ENCODE assay signal across 11 cellular contexts in genomic region chr3:16842710-16843270, GRCh38. TPM values are rescaled to one million over a fixed set of nuclear protein-coding genes. Genes with fewer than 3 reads are reported as not detected.
DNase-seq lines count a peak whose midpoint lies in the region; ATAC-seq and TF ChIP-seq lines count a peak whose summit lies in the region.
"Had no signal": no experiment of that assay in that cellular context is flagged by ENCODE, and none has a peak within 500 bp of the region (broad histone marks: within the 10 kb centered on the region; RNA-seq: fewer than 3 reads in every experiment).

No MANE protein-coding gene starts in this region.

- no peaks in the 10 kb centered on the region for H3K36me3 Mint-ChIP-seq in activated T-cell treated with anti-CD3 and anti-CD28 coated beads, Interleukin-2, amount 50 U/mL, for 4 hours (ENCODE audit: insufficient read depth)

- H3K36me3 ChIP-seq in mucosa of rectum (ENCODE audit: control insufficient read depth in 2 of 2, insufficient read depth in 2 of 2, low read length in 2 of 2) = no peaks in the 10 kb centered on the region
- H3K36me3 ChIP-seq: breast epithelium had no signal

- ATAC-seq in activated T-cell treated with anti-CD3 and anti-CD28 coated beads, Interleukin-2, amount 50 U/mL, for 4 hours = peak; percentile 24 to 34
- ATAC-seq in GM18505 (IDR thresholded peaks at IDR 0.05; ENCODE audit: unreplicated experiment) (no peak), HG02759 (IDR thresholded peaks at IDR 0.05; ENCODE audit: unreplicated experiment) (no peak)

- H3K27me3 ChIP-seq in mucosa of rectum (ENCODE audit: control insufficient read depth in 2 of 2, insufficient read depth in 2 of 2, low read length in 2 of 2) = no peaks in the 10 kb centered on the region
- H3K27me3 ChIP-seq: breast epithelium had no signal

- peak overlapping the region; percentile 3 to 42 for H3K4me3 ChIP-seq in mucosa of rectum (ENCODE audit: low read length in 2 of 2)
- H3K4me3 ChIP-seq: breast epithelium had no signal

- peaks cover 85% of the 10 kb centered on the region for H3K4me1 Mint-ChIP-seq in activated T-cell treated with anti-CD3 and anti-CD28 coated beads, Interleukin-2, amount 50 U/mL, for 4 hours (ENCODE audit: low read depth)

- peaks cover 23 to 33% of the 10 kb centered on the region in 2 donors for H3K4me1 ChIP-seq in mucosa of rectum (ENCODE audit: control insufficient read depth in 2 of 2, insufficient read depth in 2 of 2, low read length in 2 of 2)
- H3K4me1 ChIP-seq: breast epithelium had no signal

- no peaks in the 10 kb centered on the region for H3K9me3 Mint-ChIP-seq in activated T-cell treated with anti-CD3 and anti-CD28 coated beads, Interleukin-2, amount 50 U/mL, for 4 hours

- H3K27ac ChIP-seq in mucosa of rectum (ENCODE audit: low read depth in 2 of 2, low read length in 2 of 2) = peak overlapping the region; percentile 75 to 76
- H3K27ac ChIP-seq: breast epithelium had no signal

- H3K27me3 Mint-ChIP-seq in activated T-cell treated with anti-CD3 and anti-CD28 coated beads, Interleukin-2, amount 50 U/mL, for 4 hours (ENCODE audit: low read depth) = no peaks in the 10 kb centered on the region

- H3K9me3 ChIP-seq in mucosa of rectum (ENCODE audit: control insufficient read depth in 2 of 2, low read length in 2 of 2) = no peaks in the 10 kb centered on the region
- H3K9me3 ChIP-seq: breast epithelium had no signal

- peak overlapping the region; percentile 1 to 28 for H3K9ac ChIP-seq in mucosa of rectum (ENCODE audit: low read depth in 1 of 2, low read length in 2 of 2)

- no peak for TF ChIP-seq POLR2A in GM18505 (IDR thresholded peaks at IDR 0.05; ENCODE audit: borderline replicate concordance, extremely low read depth, insufficient read depth, insufficient read length)

- DNase-seq in DMS153 (lab: John Stamatoyannopoulos, UW) = peak; percentile 75
- DNase-seq in NCI-H1105 treated with DMSO at 0.1 percent for 48 hours (lab: John Stamatoyannopoulos, UW) = peak; percentile 65
- no peak for DNase-seq in activated T-cell treated with anti-CD3 and anti-CD28 coated beads, Interleukin-2, amount 50 U/mL, for 4 hours
- DNase-seq in SKM-1 (lab: John Stamatoyannopoulos, UW; ENCODE audit: unreplicated experiment) = no peak
- no peak for DNase-seq in anterior cingulate cortex (lab: John Stamatoyannopoulos, UW)
- DNase-seq: HCEC 1CT had no signal

- peak overlapping the region; percentile 77 for H3K4me3 Mint-ChIP-seq in activated T-cell treated with anti-CD3 and anti-CD28 coated beads, Interleukin-2, amount 50 U/mL, for 4 hours

RNA-seq across cellular contexts. Expression of gene PLCL2, which starts 42.0 kb away (rescaled TPM):
- total RNA-seq in activated T-cell treated with anti-CD3 and anti-CD28 coated beads, Interleukin-2, amount 50 U/mL, for 4 hours = 10 to 100 TPM; 12.6 to 14.2 (median 12.7) TPM
- total RNA-seq: LHCN-M2 had no signal

Comparison
In these comparisons a context has a peak if more than half of its experiments do, and no peak if none do; other contexts are left out.
1. DNase-seq: peak in DMS153 (single experiment) and NCI-H1105 treated with DMSO at 0.1 percent for 48 hours (single experiment); none in activated T-cell treated with anti-CD3 and anti-CD28 coated beads, Interleukin-2, amount 50 U/mL, for 4 hours (single experiment), SKM-1 (single experiment) and anterior cingulate cortex (0 of 58).
2. ATAC-seq: peak in activated T-cell treated with anti-CD3 and anti-CD28 coated beads, Interleukin-2, amount 50 U/mL, for 4 hours (2 of 2); none in GM18505 (single experiment) and HG02759 (single experiment).